ENCODE assay signal across 22 cellular contexts in the genomic region with DNA sequence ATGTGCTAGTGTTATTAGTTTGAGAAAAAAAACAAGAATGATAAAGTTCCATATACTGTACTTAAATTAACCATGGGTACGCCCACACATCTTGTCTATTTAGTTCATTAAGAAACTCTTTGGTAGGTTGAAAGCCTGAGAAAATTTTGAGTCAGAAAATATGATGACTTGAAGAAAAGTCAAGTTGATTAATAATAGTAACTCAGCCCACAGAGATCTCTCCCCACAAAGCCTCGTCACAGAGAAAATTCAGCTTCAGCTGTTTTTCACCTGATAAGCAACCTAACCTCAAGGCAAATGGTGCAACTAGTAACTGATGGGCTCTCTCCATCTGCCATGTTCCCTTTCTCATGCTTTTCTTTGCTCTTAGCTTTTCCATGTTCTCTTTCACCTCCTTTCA.
"Had no signal": no experiment of that assay in that cellular context is flagged by ENCODE, and none has a peak within 500 bp of the region (broad histone marks: within the 10 kb centered on the region; RNA-seq: fewer than 3 reads in every experiment).

No MANE protein-coding gene starts in this region.

- DNase-seq: activated CD4-positive, alpha-beta memory T cell treated with anti-CD3 and anti-CD28 coated beads, Interleukin-2, amount 10 ng/mL, durations not matched to agents 7 days and 5 days; activated CD4-positive, alpha-beta T cell treated with anti-CD3 and anti-CD28 coated beads, Interleukin-2, amount 10 ng/mL, durations not matched to agents 7 days and 5 days; activated CD4-positive, CD25-positive, alpha-beta regulatory T cell; activated CD8-positive, alpha-beta memory T cell treated with anti-CD3 and anti-CD28 coated beads, Interleukin-2, amount 50 U/mL, for 48 hours; activated effector memory CD4-positive, alpha-beta T cell treated with Interleukin-2 at 50 U/mL for 16 hours; activated naive CD4-positive, alpha-beta T cell; activated T-cell treated with anti-CD3 and anti-CD28 coated beads, Interleukin-2, amount 50 U/mL, for 72 hours; adrenal gland; aorta; IMR-90; Kasumi-1; KBM-7; NCI-H1105 treated with DMSO at 0.1 percent for 48 hours; NCI-H1436 treated with DMSO at 0.1 percent for 48 hours; NCI-H187; NCI-H2081; NCI-H446; NCI-H524; PC-9; SIG-M5; T-cell had no signal

- H3K36me3 Mint-ChIP-seq: activated naive CD4-positive, alpha-beta T cell treated with anti-CD3 and anti-CD28 coated beads, Interleukin-2, amount 50 U/mL, for 72 hours; T-cell had no signal

- H3K4me3 Mint-ChIP-seq: activated CD4-positive, alpha-beta memory T cell treated with anti-CD3 and anti-CD28 coated beads, Interleukin-2, amount 10 ng/mL, durations not matched to agents 7 days and 5 days; activated CD4-positive, alpha-beta T cell treated with anti-CD3 and anti-CD28 coated beads, Interleukin-2, amount 10 ng/mL, durations not matched to agents 7 days and 5 days; activated T-cell treated with anti-CD3 and anti-CD28 coated beads, Interleukin-2, amount 50 U/mL, for 72 hours; T-cell had no signal

- H3K4me1 Mint-ChIP-seq: activated CD4-positive, alpha-beta memory T cell treated with anti-CD3 and anti-CD28 coated beads, Interleukin-2, amount 10 ng/mL, durations not matched to agents 7 days and 5 days; activated CD4-positive, alpha-beta T cell treated with anti-CD3 and anti-CD28 coated beads, Interleukin-2, amount 10 ng/mL, durations not matched to agents 7 days and 5 days; T-cell had no signal

- ATAC-seq: activated naive CD4-positive, alpha-beta T cell treated with anti-CD3 and anti-CD28 coated beads, Interleukin-2, amount 50 U/mL, for 72 hours; T-cell had no signal

- H3K27ac Mint-ChIP-seq: activated CD4-positive, alpha-beta memory T cell treated with anti-CD3 and anti-CD28 coated beads, Interleukin-2, amount 10 ng/mL, durations not matched to agents 7 days and 5 days; activated CD4-positive, alpha-beta T cell treated with anti-CD3 and anti-CD28 coated beads, Interleukin-2, amount 10 ng/mL, durations not matched to agents 7 days and 5 days; activated naive CD4-positive, alpha-beta T cell treated with anti-CD3 and anti-CD28 coated beads, Interleukin-2, amount 50 U/mL, for 72 hours; activated T-cell treated with anti-CD3 and anti-CD28 coated beads, Interleukin-2, amount 50 U/mL, for 72 hours; T-cell had no signal

- H3K27me3 Mint-ChIP-seq: activated CD4-positive, alpha-beta T cell treated with anti-CD3 and anti-CD28 coated beads, Interleukin-2, amount 10 ng/mL, durations not matched to agents 7 days and 5 days had no signal

- H3K9me3 Mint-ChIP-seq: activated CD4-positive, alpha-beta memory T cell treated with anti-CD3 and anti-CD28 coated beads, Interleukin-2, amount 10 ng/mL, durations not matched to agents 7 days and 5 days; activated naive CD4-positive, alpha-beta T cell treated with anti-CD3 and anti-CD28 coated beads, Interleukin-2, amount 50 U/mL, for 72 hours; T-cell had no signal
